In the genomic region with DNA sequence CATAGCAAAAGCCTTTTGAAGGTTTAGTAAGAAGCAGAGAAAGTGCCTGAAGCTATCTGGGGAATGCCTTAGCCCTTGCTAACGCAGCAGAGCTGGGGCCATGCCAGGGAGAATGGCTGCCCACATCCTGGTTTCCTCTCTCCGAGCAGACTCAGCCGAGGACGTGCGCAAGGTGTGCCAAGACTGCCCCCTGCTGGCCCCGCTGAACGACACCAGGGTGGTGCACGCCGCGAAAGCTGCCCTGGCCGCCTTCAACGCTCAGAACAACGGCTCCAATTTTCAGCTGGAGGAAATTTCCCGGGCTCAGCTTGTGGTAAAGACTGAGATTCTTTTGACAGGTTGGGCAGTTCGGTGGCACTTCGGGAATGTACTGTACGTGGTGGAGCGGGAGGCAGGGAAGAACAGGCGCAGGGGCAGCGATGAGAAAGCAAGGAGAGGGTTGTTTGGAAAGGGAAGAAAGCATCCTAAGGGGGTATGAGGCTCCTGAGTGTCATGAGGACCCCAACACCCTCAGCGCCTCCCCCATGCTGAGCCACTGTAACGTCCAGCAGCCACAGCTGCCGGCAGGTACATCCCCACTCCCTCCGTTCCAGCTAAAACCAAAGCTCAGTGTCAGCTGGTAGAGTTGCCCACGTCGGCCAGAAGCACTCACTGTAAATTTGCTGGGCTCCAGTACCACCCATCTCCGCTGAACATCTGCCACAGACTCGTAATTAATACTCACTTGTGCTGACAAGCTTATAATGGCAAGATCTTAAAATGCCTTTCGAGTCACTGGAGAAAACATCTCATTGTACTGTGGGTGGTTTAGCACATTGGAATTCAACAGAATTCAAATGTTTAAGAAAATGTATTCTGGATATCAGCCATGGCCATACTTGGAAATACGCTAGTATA, we compare ENCODE assay signal across 8 cellular contexts. TPM values are rescaled to one million over a fixed set of nuclear protein-coding genes. Genes with fewer than 3 reads are reported as not detected.
DNase-seq lines count a peak whose midpoint lies in the region; ATAC-seq and TF ChIP-seq lines count a peak whose summit lies in the region.

No MANE protein-coding gene starts in this region.

- no peak overlapping the region for H2BK120ac ChIP-seq in trophoblast cell (ENCODE audit: insufficient read depth, low read length, poor library complexity)

- no peaks in the 10 kb centered on the region for H3K27me3 ChIP-seq in trophoblast cell (ENCODE audit: insufficient read depth, low read length)

- H3K36me3 Mint-ChIP-seq in activated naive CD4-positive, alpha-beta T cell treated with anti-CD3 and anti-CD28 coated beads for 36 hours (ENCODE audit: low read depth) = no peaks in the 10 kb centered on the region
- no peaks in the 10 kb centered on the region for H3K36me3 Mint-ChIP-seq in type B pancreatic cell

- peaks cover 18% of the 10 kb centered on the region for H3K4me1 Mint-ChIP-seq in activated naive CD4-positive, alpha-beta T cell treated with anti-CD3 and anti-CD28 coated beads for 36 hours (ENCODE audit: low read depth)
- H3K4me1 Mint-ChIP-seq in type B pancreatic cell (ENCODE audit: unreplicated experiment) = peaks cover 10% of the 10 kb centered on the region

- no peaks in the 10 kb centered on the region for H3K79me2 ChIP-seq in trophoblast cell (ENCODE audit: control insufficient read depth, insufficient read depth, low read length, poor library complexity)

- H4K12ac ChIP-seq in trophoblast cell (ENCODE audit: low read depth, low read length) = no peak overlapping the region

- H3K18ac ChIP-seq in trophoblast cell (ENCODE audit: low read length) = no peak overlapping the region

- H3K36me3 ChIP-seq in SK-N-MC (ENCODE audit: insufficient read depth, low read length) (no peaks in the 10 kb centered on the region), trophoblast cell (ENCODE audit: control insufficient read depth in 1 of 2, insufficient read depth in 2 of 2, low read length in 2 of 2) (no peaks in the 10 kb centered on the region)

- no peak overlapping the region for H2AK5ac ChIP-seq in trophoblast cell (ENCODE audit: low read length)

- POLR2A ChIA-PET in GM10248 (lab: Yijun Ruan, JAX) = interaction anchor here (1.2 to 1.6 kb wide), 2 partner anchors 47 to 166 kb away, joined by 3 read pairs; a partner anchor contains a TSS

- intact Hi-C loops in activated naive CD4-positive, alpha-beta T cell treated with anti-CD3 and anti-CD28 coated beads for 36 hours (cut with micrococcal nuclease) = loop anchor here (1.0 to 10.0 kb wide), 18 partner anchors 26 to 957 kb away; a partner anchor contains a TSS

- peaks cover 0 to 2% of the 10 kb centered on the region in 2 experiments for H3K4me1 ChIP-seq in trophoblast cell (ENCODE audit: control insufficient read depth in 1 of 2, insufficient read depth in 2 of 2, low read length in 2 of 2)

- H3K4me3 Mint-ChIP-seq in activated naive CD4-positive, alpha-beta T cell treated with anti-CD3 and anti-CD28 coated beads for 36 hours = peak overlapping the region; percentile 56
- H3K4me3 Mint-ChIP-seq in type B pancreatic cell = peak overlapping the region; percentile 36

- ATAC-seq in HG02588 (IDR thresholded peaks at IDR 0.05; ENCODE audit: unreplicated experiment) = peak; percentile 88

- no peak overlapping the region for H2BK12ac ChIP-seq in trophoblast cell (ENCODE audit: low read length)

- H4K8ac ChIP-seq in trophoblast cell (ENCODE audit: low read depth, low read length) = no peak overlapping the region

- no peak overlapping the region for H3K4ac ChIP-seq in trophoblast cell (ENCODE audit: low read depth, low read length)

- CTCF ChIA-PET in GM10248 (lab: Yijun Ruan, JAX) = interaction anchor here (0.6 to 12.5 kb wide), 69 partner anchors 8 to 1051 kb away, joined by 3 to 202 read pairs (median 4); a partner anchor contains a TSS
- CTCF ChIA-PET in activated naive CD4-positive, alpha-beta T cell treated with anti-CD3 and anti-CD28 coated beads for 36 hours (lab: Charles Lee) = interaction anchor here (0.6 to 6.2 kb wide), 63 partner anchors 9 to 958 kb away, joined by 3 to 99 read pairs (median 5); a partner anchor contains a TSS

- no peak overlapping the region for H3K9ac ChIP-seq in SK-N-MC (ENCODE audit: insufficient read length)
- no peak overlapping the region for H3K9ac ChIP-seq in trophoblast cell (ENCODE audit: low read length)

- H4K91ac ChIP-seq in trophoblast cell (ENCODE audit: low read depth, low read length) = no peak overlapping the region

- peaks cover 16% of the 10 kb centered on the region for H3K27me3 Mint-ChIP-seq in activated naive CD4-positive, alpha-beta T cell treated with anti-CD3 and anti-CD28 coated beads for 36 hours (ENCODE audit: low read depth)
- peaks cover 62% of the 10 kb centered on the region for H3K27me3 Mint-ChIP-seq in type B pancreatic cell

- no peak overlapping the region for H3K23ac ChIP-seq in trophoblast cell (ENCODE audit: low read length)

- H3K9me3 Mint-ChIP-seq in activated naive CD4-positive, alpha-beta T cell treated with anti-CD3 and anti-CD28 coated beads for 36 hours = no peaks in the 10 kb centered on the region
- H3K9me3 Mint-ChIP-seq in type B pancreatic cell = no peaks in the 10 kb centered on the region

- no peak overlapping the region for H3K4me2 ChIP-seq in trophoblast cell (ENCODE audit: low read length)

- H3K27ac Mint-ChIP-seq in activated naive CD4-positive, alpha-beta T cell treated with anti-CD3 and anti-CD28 coated beads for 36 hours = peak overlapping the region; percentile 81
- H3K27ac Mint-ChIP-seq in type B pancreatic cell = peak overlapping the region; percentile 55

- peak overlapping the region; percentile 70 for H3K4me3 ChIP-seq in SK-N-MC
- H3K4me3 ChIP-seq in trophoblast cell (ENCODE audit: low read depth, low read length) = no peak overlapping the region

- H3K79me1 ChIP-seq in trophoblast cell (ENCODE audit: low read length) = no peaks in the 10 kb centered on the region

- H3K9me3 ChIP-seq in SK-N-MC (ENCODE audit: low read depth, low read length) (no peaks in the 10 kb centered on the region), trophoblast cell (ENCODE audit: insufficient read depth, low read depth, low read length) (peaks cover 3% of the 10 kb centered on the region)

- TF ChIP-seq CTCF in GM10248 (IDR thresholded peaks at IDR 0.05; ENCODE audit: control extremely low read depth, extremely low read depth, low read depth, missing control alignments) = peak; percentile 95
- peak; percentile 90 for TF ChIP-seq CTCF in type B pancreatic cell (conservative IDR thresholded peaks at IDR 0.05)

- H2AFZ ChIP-seq in trophoblast cell (ENCODE audit: insufficient read depth, low read length, poor library complexity) = no peak overlapping the region

- H3K27ac ChIP-seq in SK-N-MC = no peak overlapping the region
- H3K27ac ChIP-seq in trophoblast cell (ENCODE audit: low read depth, low read length) = no peak overlapping the region

- WGBS in trophoblast cell (ENCODE audit: extremely low coverage, insufficient coverage, insufficient read length) = no CpG with 5 or more reads among the region's 30 CpGs

- peak; percentile 91 for DNase-seq in GM10248 (ENCODE audit: extremely low spot score)
- DNase-seq in MV-4-11 (lab: John Stamatoyannopoulos, UW) = peak; percentile 77
- peak; percentile 100 for DNase-seq in SK-N-MC (ENCODE audit: low read depth, low spot score)
- DNase-seq in activated naive CD4-positive, alpha-beta T cell treated with anti-CD3 and anti-CD28 coated beads for 36 hours = peak; percentile 97
- DNase-seq in glomerular endothelial cell (ENCODE audit: extremely low read depth, low read depth, low spot score) = peak; percentile 33
- DNase-seq in trophoblast cell = peak; percentile 98 to 100
- DNase-seq in type B pancreatic cell (ENCODE audit: extremely low spot score, unreplicated experiment) = peak; percentile 82

- H2BK5ac ChIP-seq in trophoblast cell (ENCODE audit: low read depth, low read length, poor library complexity) = no peak overlapping the region

- no peak overlapping the region for H3K14ac ChIP-seq in trophoblast cell (ENCODE audit: low read length)

RNA-seq across cellular contexts. Expression of a gene that starts 4.4 kb away (rescaled TPM):
- not detected for total RNA-seq in activated naive CD4-positive, alpha-beta T cell treated with anti-CD3 and anti-CD28 coated beads for 36 hours
- total RNA-seq in glomerular endothelial cell = not detected in 2 replicates
- polyA plus RNA-seq in trophoblast cell (2013) = not detected in 2 replicates
- 0.27 and 0.74 TPM in 2 replicates for total RNA-seq in type B pancreatic cell (ENCODE audit: low replicate concordance)

RNA-seq across cellular contexts. Expression of a gene that starts 22.9 kb away (rescaled TPM):
- not detected for total RNA-seq in activated naive CD4-positive, alpha-beta T cell treated with anti-CD3 and anti-CD28 coated beads for 36 hours
- total RNA-seq in glomerular endothelial cell (not detected in 2 replicates), type B pancreatic cell (ENCODE audit: low replicate concordance) (not detected in 2 replicates)
- not detected in 2 replicates for polyA plus RNA-seq in trophoblast cell (2013)

RNA-seq across cellular contexts. Expression of a gene that starts 46.8 kb away (rescaled TPM):
- total RNA-seq in activated naive CD4-positive, alpha-beta T cell treated with anti-CD3 and anti-CD28 coated beads for 36 hours = 10 to 100 TPM; 30.0 to 30.5 TPM
- total RNA-seq in glomerular endothelial cell = 63.6 and 101 TPM in 2 replicates
- polyA plus RNA-seq in trophoblast cell (2013) = 116 and 119 TPM in 2 replicates
- total RNA-seq in type B pancreatic cell (ENCODE audit: low replicate concordance) = 63.4 and 68.5 TPM in 2 replicates

RNA-seq across cellular contexts. Expression of a gene that starts 48.5 kb away (rescaled TPM):
- total RNA-seq in activated naive CD4-positive, alpha-beta T cell treated with anti-CD3 and anti-CD28 coated beads for 36 hours = not detected
- total RNA-seq in glomerular endothelial cell (not detected in 2 replicates), type B pancreatic cell (ENCODE audit: low replicate concordance) (not detected in 2 replicates)
- polyA plus RNA-seq in trophoblast cell (2013) = 0.05 TPM in 1 of 2 replicates, not detected in the other

RNA-seq across cellular contexts. Expression of a gene that starts 50.1 kb away (rescaled TPM):
- total RNA-seq in activated naive CD4-positive, alpha-beta T cell treated with anti-CD3 and anti-CD28 coated beads for 36 hours = 10 to 100 TPM in 1 of 2 experiments, 1 to 10 TPM in 1; 9.0 to 10.7 TPM
- total RNA-seq in glomerular endothelial cell (12.4 and 16.1 TPM in 2 replicates), type B pancreatic cell (ENCODE audit: low replicate concordance) (11.0 and 16.6 TPM in 2 replicates)
- polyA plus RNA-seq in trophoblast cell (2013) = 7.3 and 7.6 TPM in 2 replicates

Comparison
In these comparisons a context has a peak if more than half of its experiments do, and no peak if none do; other contexts are left out.
1. DNase-seq: peak in every context shown above with its lines; median percentile 100 in SK-N-MC; 99 in trophoblast cell; 97 in activated naive CD4-positive, alpha-beta T cell treated with anti-CD3 and anti-CD28 coated beads for 36 hours; 91 in GM10248; 82 in type B pancreatic cell; 77 in MV-4-11; 33 in glomerular endothelial cell.